In genomic region chr18:78926243-78926615, GRCh38 we compare ENCODE assay signal across 1 cellular context.
TF ChIP-seq lines count a peak whose summit lies in the region.

No MANE protein-coding gene starts in this region.

TF ChIP-seq in GM23338, 12 proteins besides CTCF, POLR2A, EP300 and RAD21 (continued from another document):
- TF ChIP-seq, protein P1, sequence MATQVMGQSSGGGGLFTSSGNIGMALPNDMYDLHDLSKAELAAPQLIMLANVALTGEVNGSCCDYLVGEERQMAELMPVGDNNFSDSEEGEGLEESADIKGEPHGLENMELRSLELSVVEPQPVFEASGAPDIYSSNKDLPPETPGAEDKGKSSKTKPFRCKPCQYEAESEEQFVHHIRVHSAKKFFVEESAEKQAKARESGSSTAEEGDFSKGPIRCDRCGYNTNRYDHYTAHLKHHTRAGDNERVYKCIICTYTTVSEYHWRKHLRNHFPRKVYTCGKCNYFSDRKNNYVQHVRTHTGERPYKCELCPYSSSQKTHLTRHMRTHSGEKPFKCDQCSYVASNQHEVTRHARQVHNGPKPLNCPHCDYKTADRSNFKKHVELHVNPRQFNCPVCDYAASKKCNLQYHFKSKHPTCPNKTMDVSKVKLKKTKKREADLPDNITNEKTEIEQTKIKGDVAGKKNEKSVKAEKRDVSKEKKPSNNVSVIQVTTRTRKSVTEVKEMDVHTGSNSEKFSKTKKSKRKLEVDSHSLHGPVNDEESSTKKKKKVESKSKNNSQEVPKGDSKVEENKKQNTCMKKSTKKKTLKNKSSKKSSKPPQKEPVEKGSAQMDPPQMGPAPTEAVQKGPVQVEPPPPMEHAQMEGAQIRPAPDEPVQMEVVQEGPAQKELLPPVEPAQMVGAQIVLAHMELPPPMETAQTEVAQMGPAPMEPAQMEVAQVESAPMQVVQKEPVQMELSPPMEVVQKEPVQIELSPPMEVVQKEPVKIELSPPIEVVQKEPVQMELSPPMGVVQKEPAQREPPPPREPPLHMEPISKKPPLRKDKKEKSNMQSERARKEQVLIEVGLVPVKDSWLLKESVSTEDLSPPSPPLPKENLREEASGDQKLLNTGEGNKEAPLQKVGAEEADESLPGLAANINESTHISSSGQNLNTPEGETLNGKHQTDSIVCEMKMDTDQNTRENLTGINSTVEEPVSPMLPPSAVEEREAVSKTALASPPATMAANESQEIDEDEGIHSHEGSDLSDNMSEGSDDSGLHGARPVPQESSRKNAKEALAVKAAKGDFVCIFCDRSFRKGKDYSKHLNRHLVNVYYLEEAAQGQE (IDR thresholded peaks at IDR 0.05; ENCODE audit: unreplicated experiment) = no peak
- TF ChIP-seq STAT1 (IDR thresholded peaks at IDR 0.05; ENCODE audit: unreplicated experiment) = no peak
- TF ChIP-seq POLR2AphosphoS5 (IDR thresholded peaks at IDR 0.05; ENCODE audit: low read depth) = no peak
- TF ChIP-seq EZH2 (IDR thresholded peaks at IDR 0.05; ENCODE audit: low read depth, unreplicated experiment) = no peak
- TF ChIP-seq ZNF114 (CRISPR knock-in tag; IDR thresholded peaks at IDR 0.05) = no peak
- TF ChIP-seq ZNF331 (CRISPR knock-in tag; IDR thresholded peaks at IDR 0.05; ENCODE audit: low read depth) = no peak
- TF ChIP-seq JUNB (IDR thresholded peaks at IDR 0.05; ENCODE audit: unreplicated experiment) = no peak
- TF ChIP-seq EZH2phosphoT487 (IDR thresholded peaks at IDR 0.05; ENCODE audit: unreplicated experiment) = no peak
- no peak for TF ChIP-seq ETS1 (IDR thresholded peaks at IDR 0.05)
